Comparison of ENCODE assay signal across 8 cellular contexts in the genomic region with DNA sequence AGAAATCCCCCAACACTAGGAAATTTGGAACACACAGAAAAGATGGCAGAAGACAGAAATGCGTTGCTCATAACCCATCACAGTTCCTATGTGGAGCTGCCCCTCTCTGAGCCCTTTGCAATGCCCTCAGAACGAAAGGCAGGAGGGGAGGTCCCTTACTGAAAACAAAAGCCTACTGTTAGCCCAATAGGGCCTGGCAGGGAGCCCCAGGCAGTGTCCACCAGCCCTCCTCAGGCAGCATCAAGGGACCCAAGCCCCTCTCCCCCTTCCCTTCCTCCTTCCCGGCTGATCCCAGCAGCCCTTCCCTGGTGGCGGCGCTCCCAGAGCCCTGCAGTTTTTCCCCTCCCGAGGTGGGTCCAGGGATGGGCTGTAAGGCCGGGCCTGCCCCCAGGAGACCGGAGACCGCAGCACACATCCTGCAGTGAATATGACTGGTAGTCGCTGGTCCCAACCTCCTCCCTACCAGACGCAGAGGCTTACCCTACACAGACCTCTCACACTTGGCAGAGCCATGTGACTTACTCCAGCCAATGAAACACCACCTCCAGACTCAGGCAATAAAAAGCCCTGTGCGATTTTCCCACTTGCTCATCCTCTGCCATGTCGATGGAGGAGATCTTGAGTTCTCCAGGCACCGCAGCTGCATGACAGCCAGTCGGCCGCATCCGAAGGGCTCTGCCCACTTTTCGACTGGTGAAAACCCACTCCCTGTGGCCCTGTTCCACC. TPM values are rescaled to one million over a fixed set of nuclear protein-coding genes. Genes with fewer than 3 reads are reported as not detected.
DNase-seq lines count a peak whose midpoint lies in the region; ATAC-seq and TF ChIP-seq lines count a peak whose summit lies in the region.

No MANE protein-coding gene starts in this region.

- H3K27me3 Mint-ChIP-seq in memory B cell (no peaks in the 10 kb centered on the region), chondrocyte (ENCODE audit: low read depth) (no peaks in the 10 kb centered on the region)

- H3K4me3 Mint-ChIP-seq in memory B cell (peak overlapping the region; percentile 86), chondrocyte (ENCODE audit: unreplicated experiment) (no peak overlapping the region)

- H3K4me1 Mint-ChIP-seq in memory B cell = peaks cover 34% of the 10 kb centered on the region
- H3K4me1 Mint-ChIP-seq in chondrocyte (ENCODE audit: low read depth) = peaks cover 23% of the 10 kb centered on the region

- DNase-seq in C1 segment of cervical spinal cord (lab: John Stamatoyannopoulos, UW) (peak in 10 of 14 donors; percentile 18 to 81 (median 71)), activated T-cell treated with anti-CD3 and anti-CD28 coated beads for 48 hours (ENCODE audit: low read depth) (peak; percentile 70), memory B cell (ENCODE audit: low spot score in 2 of 2) (peak in 1 of 2 donors; percentile 41), NCI-H526 treated with DMSO at 0.1 percent for 48 hours (lab: John Stamatoyannopoulos, UW) (no peak), T1000 (lab: John Stamatoyannopoulos, UW) (no peak), chondrocyte (ENCODE audit: low spot score) (no peak)

- H3K9me3 Mint-ChIP-seq in memory B cell (peaks cover 3% of the 10 kb centered on the region), chondrocyte (ENCODE audit: low read depth) (peaks cover 4% of the 10 kb centered on the region)

- no peak for TF ChIP-seq CTCF in chondrocyte (IDR thresholded peaks at IDR 0.05)

- H3K27ac Mint-ChIP-seq in memory B cell = peak overlapping the region; percentile 91
- no peak overlapping the region for H3K27ac Mint-ChIP-seq in chondrocyte (ENCODE audit: unreplicated experiment)

- ATAC-seq in GM19397 (IDR thresholded peaks at IDR 0.05; ENCODE audit: unreplicated experiment) (peak; percentile 58), HG03432 (IDR thresholded peaks at IDR 0.05; ENCODE audit: unreplicated experiment) (peak; percentile 78), memory B cell (ENCODE audit: low read depth) (peak; percentile 85)

- peaks cover 2% of the 10 kb centered on the region for H3K36me3 Mint-ChIP-seq in memory B cell
- no peaks in the 10 kb centered on the region for H3K36me3 Mint-ChIP-seq in chondrocyte (ENCODE audit: low read depth)

RNA-seq across cellular contexts. Expression of a gene that starts 19.4 kb away (rescaled TPM):
- total RNA-seq in chondrocyte = 0.31 to 1.3 TPM (median 1.1 TPM) in 3 replicates

RNA-seq across cellular contexts. Expression of a gene that starts 26.3 kb away (rescaled TPM):
- total RNA-seq in chondrocyte = not detected in 3 replicates

RNA-seq across cellular contexts. Expression of a gene that starts 44.0 kb away (rescaled TPM):
- 61.0 to 81.8 TPM (median 66.1 TPM) in 3 replicates for total RNA-seq in chondrocyte

RNA-seq across cellular contexts. Expression of a gene that starts 48.3 kb away (rescaled TPM):
- 0.07 TPM in 1 of 3 replicates, not detected in the others for total RNA-seq in chondrocyte

Comparison
In these comparisons a context has a peak if more than half of its experiments do, and no peak if none do; other contexts are left out.
1. DNase-seq: peak in C1 segment of cervical spinal cord (10 of 14) and activated T-cell treated with anti-CD3 and anti-CD28 coated beads for 48 hours (single experiment); none in NCI-H526 treated with DMSO at 0.1 percent for 48 hours (single experiment), T1000 (single experiment) and chondrocyte (single experiment).
2. Peak in every context shown above with its lines, with median percentiles within 50 percentile points of each other: ATAC-seq.